In genomic region chr3:128879125-128879969, GRCh38 we compare ENCODE assay signal across 1 cellular context.
TF ChIP-seq lines count a peak whose summit lies in the region.

TSS of gene ACAD9 (plus strand) at chr3:128879620. CDS start at chr3:128879692, 72 bp downstream.

TF ChIP-seq in H1, 55 proteins besides CTCF, POLR2A, EP300 and RAD21 (continued from another document):
- TF ChIP-seq CHD7 (IDR thresholded peaks at IDR 0.05; ENCODE audit: insufficient replicate concordance, low read length) (no peak), SP1 (IDR thresholded peaks at IDR 0.05; ENCODE audit: low read depth, low read length) (0 out of 2 replicates have a peak, but pooled peaks have one; percentile 32), KDM5A (IDR thresholded peaks at IDR 0.05; ENCODE audit: low read length) (peak; percentile 65; the same call in 1 of the 2 replicates), BRCA1 (IDR thresholded peaks at IDR 0.05; ENCODE audit: low read depth, low read length) (peak; percentile 39; the same call in 1 of the 2 replicates), YY1 (IDR thresholded peaks at IDR 0.05; ENCODE audit: low read depth, low read length) (no peak), RBBP5 (IDR thresholded peaks at IDR 0.05; ENCODE audit: borderline replicate concordance, low read depth, low read length) (0 out of 2 replicates have a peak, but pooled peaks have one; percentile 84), JUND (IDR thresholded peaks at IDR 0.05; ENCODE audit: low read length) (peak; percentile 96), HDAC6 (IDR thresholded peaks at IDR 0.05; ENCODE audit: low read depth, low read length) (no peak), ATF2 (IDR thresholded peaks at IDR 0.05; ENCODE audit: low read length) (no peak), POLR2AphosphoS5 (IDR thresholded peaks at IDR 0.05; ENCODE audit: low read depth, low read length) (peak; percentile 99), TAF7 (optimal IDR thresholded peaks at IDR 0.05; ENCODE audit: borderline replicate concordance, low read depth, low read length) (peak; percentile 65), TBP (IDR thresholded peaks at IDR 0.05; ENCODE audit: low read depth, low read length) (peak; percentile 83), BACH1 (IDR thresholded peaks at IDR 0.05; ENCODE audit: low read length) (no peak), CEBPB (IDR thresholded peaks at IDR 0.05; ENCODE audit: low read depth, low read length) (peak; percentile 9; the same call in 1 of the 2 replicates), KDM1A (IDR thresholded peaks at IDR 0.05; ENCODE audit: borderline replicate concordance, low read length) (no peak), SP4 (IDR thresholded peaks at IDR 0.05; ENCODE audit: low read length) (peak; percentile 80), BCL11A (IDR thresholded peaks at IDR 0.05; ENCODE audit: low read depth in 2 of 2, low read length in 2 of 2) (no peak), RFX5 (IDR thresholded peaks at IDR 0.05; ENCODE audit: borderline replicate concordance, low read depth, low read length) (no peak), NANOG (IDR thresholded peaks at IDR 0.05; ENCODE audit: insufficient read depth, low read depth, low read length, poor library complexity, severe bottlenecking) (no peak), TCF12 (IDR thresholded peaks at IDR 0.05; ENCODE audit: low read depth, low read length) (peak; percentile 83; the same call in 1 of the 2 replicates), EZH2 (IDR thresholded peaks at IDR 0.05; ENCODE audit: low read depth, low read length, severe bottlenecking) (no peak), CBX5 (IDR thresholded peaks at IDR 0.05; ENCODE audit: low read depth, low read length) (no peak), CTBP2 (IDR thresholded peaks at IDR 0.05; ENCODE audit: borderline replicate concordance, insufficient read depth, insufficient read length, low read length) (no peak), E2F6 (IDR thresholded peaks at IDR 0.05) (peak; percentile 100), RXRA (IDR thresholded peaks at IDR 0.05; ENCODE audit: insufficient read depth, low read depth, low read length) (no peak), HDAC2 (IDR thresholded peaks at IDR 0.05; ENCODE audit: borderline replicate concordance in 1 of 2, low read depth in 2 of 2, low read length in 2 of 2) (no peak), ZNF274 (IDR thresholded peaks at IDR 0.05; ENCODE audit: borderline replicate concordance, extremely low read depth, low read length) (no peak), ATF3 (IDR thresholded peaks at IDR 0.05; ENCODE audit: insufficient read depth, low read depth, low read length) (peak; percentile 97), CHD1 (IDR thresholded peaks at IDR 0.05; ENCODE audit: low read depth, low read length) (no peak), NRF1 (IDR thresholded peaks at IDR 0.05; ENCODE audit: low read depth, low read length) (peak; percentile 83), PHF8 (conservative IDR thresholded peaks at IDR 0.05; ENCODE audit: low read depth, low read length) (peak; percentile 86), CREB1 (IDR thresholded peaks at IDR 0.05) (peak; percentile 100), SRF (IDR thresholded peaks at IDR 0.05; ENCODE audit: low read depth, low read length) (peak; percentile 67; the same call in 1 of the 2 replicates), SP2 (IDR thresholded peaks at IDR 0.05; ENCODE audit: low read length) (no peak), FOSL1 (IDR thresholded peaks at IDR 0.05; ENCODE audit: insufficient read depth, low read depth, low read length) (no peak), MAX (IDR thresholded peaks at IDR 0.05) (peak; percentile 100), EGR1 (IDR thresholded peaks at IDR 0.05; ENCODE audit: borderline replicate concordance, low read depth, low read length) (peak; percentile 99)
TF ChIP-seq in H1: peak in this region for 27.
